8 cellular contexts compared by ENCODE assay signal in genomic region chr15:31393441-31394091, GRCh38.
DNase-seq lines count a peak whose midpoint lies in the region; ATAC-seq and TF ChIP-seq lines count a peak whose summit lies in the region.

No MANE protein-coding gene starts in this region.

- peak; percentile 3 for DNase-seq in stimulated activated CD4-positive, alpha-beta T cell treated with anti-CD3 and anti-CD28 coated beads, Interleukin-4, amount 100 ng/mL, for 24 hours
- no peak for DNase-seq in stimulated activated CD4-positive, alpha-beta T cell treated with anti-CD3 and anti-CD28 coated beads, Interleukin-2, amount 100 ng/mL, for 24 hours
- DNase-seq in activated T-cell treated with anti-CD3 and anti-CD28 coated beads, Interleukin-2, amount 50 U/mL, for 72 hours = no peak
- no peak for DNase-seq in lower lobe of right lung
- no peak for DNase-seq in effector memory CD4-positive, alpha-beta T cell

- peaks cover 0 to 7% of the 10 kb centered on the region in 2 donors for H3K9me3 Mint-ChIP-seq in activated T-cell treated with anti-CD3 and anti-CD28 coated beads, Interleukin-2, amount 50 U/mL, for 72 hours

- no peaks in the 10 kb centered on the region for H3K27me3 Mint-ChIP-seq in activated T-cell treated with anti-CD3 and anti-CD28 coated beads, Interleukin-2, amount 50 U/mL, for 72 hours (ENCODE audit: low read depth)

- peaks cover 58% of the 10 kb centered on the region for H3K4me1 Mint-ChIP-seq in activated T-cell treated with anti-CD3 and anti-CD28 coated beads, Interleukin-2, amount 50 U/mL, for 72 hours (ENCODE audit: low read depth)

- peak overlapping the region; percentile 31 for H3K27ac ChIP-seq in lower lobe of right lung
- no peak overlapping the region for H3K27ac ChIP-seq in effector memory CD4-positive, alpha-beta T cell (ENCODE audit: insufficient read depth, low read length, poor library complexity, severe bottlenecking)

- H3K27me3 ChIP-seq in lower lobe of right lung (ENCODE audit: low read depth) = no peaks in the 10 kb centered on the region
- H3K27me3 ChIP-seq in effector memory CD4-positive, alpha-beta T cell (replicated peaks; ENCODE audit: control insufficient read depth, insufficient read depth, low read length, poor library complexity, severe bottlenecking) = no peaks in the 10 kb centered on the region

- no peak overlapping the region for H3K27ac Mint-ChIP-seq in activated T-cell treated with anti-CD3 and anti-CD28 coated beads, Interleukin-2, amount 50 U/mL, for 72 hours

- peak overlapping the region; percentile 91 to 96 for H3K4me3 Mint-ChIP-seq in activated T-cell treated with anti-CD3 and anti-CD28 coated beads, Interleukin-2, amount 50 U/mL, for 72 hours

- no peak for TF ChIP-seq CTCF in lower lobe of right lung (IDR thresholded peaks at IDR 0.05)

- ATAC-seq in activated T-cell treated with anti-CD3 and anti-CD28 coated beads, Interleukin-2, amount 50 U/mL, for 72 hours (replicated peaks in 1 of 2) = no peak
- ATAC-seq in lower lobe of right lung (no peak), GM18868 (IDR thresholded peaks at IDR 0.05; ENCODE audit: unreplicated experiment) (no peak), GM19395 (IDR thresholded peaks at IDR 0.05; ENCODE audit: unreplicated experiment) (no peak), SK-N-SH treated with all-trans-retinoic acid at 6 μM for 48 hours (no peak)

- peak overlapping the region; percentile 75 for H3K4me3 ChIP-seq in lower lobe of right lung
- no peak overlapping the region for H3K4me3 ChIP-seq in effector memory CD4-positive, alpha-beta T cell (ENCODE audit: insufficient read depth, low read depth, low read length, poor library complexity, severe bottlenecking)

- peaks cover 42% of the 10 kb centered on the region for H3K4me1 ChIP-seq in lower lobe of right lung
- peaks cover 15% of the 10 kb centered on the region for H3K4me1 ChIP-seq in effector memory CD4-positive, alpha-beta T cell (ENCODE audit: control insufficient read depth, insufficient read depth, low read length, poor library complexity, severe bottlenecking)

- peaks cover 9 to 10% of the 10 kb centered on the region in 2 donors for H3K36me3 Mint-ChIP-seq in activated T-cell treated with anti-CD3 and anti-CD28 coated beads, Interleukin-2, amount 50 U/mL, for 72 hours (ENCODE audit: insufficient read depth in 2 of 2)

- no peaks in the 10 kb centered on the region for H3K9me3 ChIP-seq in lower lobe of right lung
- no peaks in the 10 kb centered on the region for H3K9me3 ChIP-seq in effector memory CD4-positive, alpha-beta T cell (ENCODE audit: control insufficient read depth, low read length)

- no peaks in the 10 kb centered on the region for H3K36me3 ChIP-seq in lower lobe of right lung
- no peaks in the 10 kb centered on the region for H3K36me3 ChIP-seq in effector memory CD4-positive, alpha-beta T cell (ENCODE audit: control insufficient read depth, insufficient read depth, low read length)

- intact Hi-C loops in lower lobe of right lung (cut with DNase I) = no loop called here

TF ChIP-seq in SK-N-SH treated with all-trans-retinoic acid at 6 μM for 48 hours, 23 proteins besides CTCF, POLR2A, EP300 and RAD21:
- TF ChIP-seq ARNTL (CRISPR knock-in tag; IDR thresholded peaks at IDR 0.05; ENCODE audit: borderline replicate concordance, low read depth) = no peak
- TF ChIP-seq SNAI2 (CRISPR knock-in tag; IDR thresholded peaks at IDR 0.05) = no peak
- TF ChIP-seq ZNF565 (CRISPR knock-in tag; conservative IDR thresholded peaks at IDR 0.05; ENCODE audit: low read depth) = no peak
- no peak for TF ChIP-seq ZNF70 (CRISPR knock-in tag; IDR thresholded peaks at IDR 0.05)
- no peak for TF ChIP-seq ZC3H10 (CRISPR knock-in tag; IDR thresholded peaks at IDR 0.05)
